Comparison of ENCODE assay signal across 1 cellular context in genomic region chr12:74021937-74022336, GRCh38.
TF ChIP-seq lines count a peak whose summit lies in the region.

No MANE protein-coding gene starts in this region.

TF ChIP-seq in K562, 482 proteins besides CTCF, POLR2A, EP300 and RAD21 (continued from another document and continues in another):
- no peak for TF ChIP-seq ZNF583 (CRISPR knock-in tag; IDR thresholded peaks at IDR 0.05)
- TF ChIP-seq PTTG1 (tag; IDR thresholded peaks at IDR 0.05; ENCODE audit: low read depth): no peak
- no peak for TF ChIP-seq SMARCA5 (IDR thresholded peaks at IDR 0.05)
- peak; percentile 74; the same call in 1 of the 2 replicates for TF ChIP-seq ARID3A (IDR thresholded peaks at IDR 0.05; ENCODE audit: borderline replicate concordance, low read depth, low read length)
- no peak for TF ChIP-seq MAFG (tag; conservative IDR thresholded peaks at IDR 0.05)
- TF ChIP-seq NCOA1 (IDR thresholded peaks at IDR 0.05; ENCODE audit: low read depth): no peak
- no peak for TF ChIP-seq NCOA4 (IDR thresholded peaks at IDR 0.05; ENCODE audit: partially characterized antibody)
- TF ChIP-seq ARID2 (IDR thresholded peaks at IDR 0.05): no peak
- no peak for TF ChIP-seq NCOA6 (IDR thresholded peaks at IDR 0.05)
- no peak for TF ChIP-seq XRCC5 (IDR thresholded peaks at IDR 0.05; ENCODE audit: low read depth, low read length)
- no peak for TF ChIP-seq ZNF740 (CRISPR knock-in tag; IDR thresholded peaks at IDR 0.05)
- no peak for TF ChIP-seq ZNF740 (tag; IDR thresholded peaks at IDR 0.05)
- no peak for TF ChIP-seq HOMEZ (CRISPR knock-in tag; IDR thresholded peaks at IDR 0.05)
- no peak for TF ChIP-seq ZNF830 (CRISPR knock-in tag; IDR thresholded peaks at IDR 0.05)
- no peak for TF ChIP-seq SLC30A9 (CRISPR knock-in tag; IDR thresholded peaks at IDR 0.05)
- 0 out of 2 replicates have a peak, but pooled peaks have one; percentile 9 for TF ChIP-seq VEZF1 (CRISPR knock-in tag; IDR thresholded peaks at IDR 0.05)
- TF ChIP-seq POU5F1 (IDR thresholded peaks at IDR 0.05; ENCODE audit: borderline replicate concordance, low read depth, low read length, partially characterized antibody): no peak
- TF ChIP-seq GTF2E2 (tag; IDR thresholded peaks at IDR 0.05): no peak
- no peak for TF ChIP-seq POLR3A (IDR thresholded peaks at IDR 0.05; ENCODE audit: borderline replicate concordance, extremely low read depth, insufficient read depth, insufficient read length)
- TF ChIP-seq NONO (IDR thresholded peaks at IDR 0.05; ENCODE audit: low read depth in 2 of 2, low read length in 1 of 2): no peak
- TF ChIP-seq SMARCE1 (IDR thresholded peaks at IDR 0.05): peak; percentile 71; the same call in 1 of the 2 replicates
- peak; percentile 78; the same call in 1 of the 2 replicates for TF ChIP-seq SMARCA4 (IDR thresholded peaks at IDR 0.05)
- TF ChIP-seq MLLT1 (IDR thresholded peaks at IDR 0.05): no peak
- TF ChIP-seq ZNF766 (CRISPR knock-in tag; conservative IDR thresholded peaks at IDR 0.05): 0 out of 2 replicates have a peak, but pooled peaks have one; percentile 30
- TF ChIP-seq MYNN (IDR thresholded peaks at IDR 0.05): no peak
- TF ChIP-seq MYNN (CRISPR knock-in tag; IDR thresholded peaks at IDR 0.05): no peak
- no peak for TF ChIP-seq SMAD2 (IDR thresholded peaks at IDR 0.05; ENCODE audit: low read depth, low read length)
- peak; percentile 87 for TF ChIP-seq CREM (IDR thresholded peaks at IDR 0.05; ENCODE audit: low read depth)
- TF ChIP-seq JUNB (CRISPR knock-in tag; conservative IDR thresholded peaks at IDR 0.05): no peak
- 0 out of 2 replicates have a peak, but pooled peaks have one; percentile 40 for TF ChIP-seq DEAF1 (CRISPR knock-in tag; IDR thresholded peaks at IDR 0.05)
- no peak; a peak in 1 of 4 replicates for TF ChIP-seq ARNT (IDR thresholded peaks at IDR 0.05)
- TF ChIP-seq KDM1A (IDR thresholded peaks at IDR 0.05): peak; percentile 45 to 47; a peak in 2 of 4 replicates
- TF ChIP-seq NR0B1 (IDR thresholded peaks at IDR 0.05; ENCODE audit: partially characterized antibody): no peak
- no peak for TF ChIP-seq RB1 (IDR thresholded peaks at IDR 0.05; ENCODE audit: low read depth)
- TF ChIP-seq ZNF431 (CRISPR knock-in tag; IDR thresholded peaks at IDR 0.05): no peak
- peak; percentile 79 for TF ChIP-seq TAL1 (IDR thresholded peaks at IDR 0.05)
- TF ChIP-seq SRSF1 (IDR thresholded peaks at IDR 0.05; ENCODE audit: low read depth, low read length): no peak
- TF ChIP-seq SIN3B (IDR thresholded peaks at IDR 0.05; ENCODE audit: low read depth): no peak
- TF ChIP-seq BHLHE40 (IDR thresholded peaks at IDR 0.05; ENCODE audit: low read length): no peak
- TF ChIP-seq ZNF507 (tag; conservative IDR thresholded peaks at IDR 0.05): no peak
- no peak for TF ChIP-seq SUPT5H (IDR thresholded peaks at IDR 0.05)
- peak in 1 of 3 experiments; percentile 32; a peak in 1 of 6 replicates for TF ChIP-seq ZBTB11 (CRISPR knock-in tag; IDR thresholded peaks at IDR 0.05)
- TF ChIP-seq TRIM24 (IDR thresholded peaks at IDR 0.05): peak; percentile 30 to 55; a peak in 1 of 4 replicates
- TF ChIP-seq MTA3 (IDR thresholded peaks at IDR 0.05; ENCODE audit: borderline replicate concordance): peak; percentile 34; the same call in 1 of the 2 replicates
